ENCODE assay signal across 1 cellular context in the genomic region with DNA sequence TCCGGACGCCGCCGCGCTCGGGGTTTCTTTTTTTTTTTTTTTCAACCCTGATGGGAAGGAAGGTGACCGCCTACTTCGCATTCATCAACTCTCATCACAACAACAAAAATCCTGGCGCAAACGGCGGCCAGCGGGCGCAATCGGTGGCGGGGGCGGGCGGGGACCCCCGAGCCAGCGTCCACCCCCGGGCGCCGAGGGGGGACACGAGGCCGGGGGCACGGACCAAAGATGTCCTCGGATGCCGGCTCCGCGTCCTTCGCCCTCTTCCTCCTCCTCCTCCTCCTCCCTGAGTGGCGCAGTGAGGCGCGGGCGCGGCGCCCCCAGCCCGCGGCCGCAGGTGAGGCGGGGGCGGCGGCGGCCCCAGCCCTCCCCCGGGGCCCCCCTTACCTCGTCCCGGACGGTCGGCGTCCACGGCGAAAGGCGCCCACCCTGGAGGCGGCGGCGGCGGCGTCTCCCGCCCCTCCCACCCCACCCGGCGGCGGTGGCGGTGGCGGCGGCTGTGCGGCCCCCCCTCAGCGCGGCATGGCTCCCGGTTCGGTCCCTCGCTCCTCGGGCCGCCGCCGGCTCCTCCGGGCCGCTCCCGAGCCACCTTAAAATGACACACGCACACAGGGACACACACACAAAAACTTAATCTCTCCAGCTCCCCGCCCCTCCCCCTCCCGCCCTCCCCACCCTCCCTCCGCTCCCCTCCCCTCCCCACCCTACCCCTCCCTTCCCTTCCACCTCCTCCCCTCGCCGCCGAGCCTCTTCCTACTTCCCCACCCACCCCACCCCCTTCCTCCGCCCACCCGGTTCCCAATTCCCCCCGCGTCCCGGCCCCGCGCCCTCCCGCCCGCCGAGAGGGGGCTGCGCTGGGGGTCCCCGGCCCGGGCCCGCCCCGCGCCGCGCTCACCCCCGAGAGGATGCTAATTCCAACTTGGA.
TF ChIP-seq lines count a peak whose summit lies in the region.

Gene CTBP2 (minus strand): TSS at position 632 of the 924 bp plus-strand sequence.

TF ChIP-seq in HepG2, 621 proteins besides CTCF, POLR2A, EP300 and RAD21:
- TF ChIP-seq, protein P1, sequence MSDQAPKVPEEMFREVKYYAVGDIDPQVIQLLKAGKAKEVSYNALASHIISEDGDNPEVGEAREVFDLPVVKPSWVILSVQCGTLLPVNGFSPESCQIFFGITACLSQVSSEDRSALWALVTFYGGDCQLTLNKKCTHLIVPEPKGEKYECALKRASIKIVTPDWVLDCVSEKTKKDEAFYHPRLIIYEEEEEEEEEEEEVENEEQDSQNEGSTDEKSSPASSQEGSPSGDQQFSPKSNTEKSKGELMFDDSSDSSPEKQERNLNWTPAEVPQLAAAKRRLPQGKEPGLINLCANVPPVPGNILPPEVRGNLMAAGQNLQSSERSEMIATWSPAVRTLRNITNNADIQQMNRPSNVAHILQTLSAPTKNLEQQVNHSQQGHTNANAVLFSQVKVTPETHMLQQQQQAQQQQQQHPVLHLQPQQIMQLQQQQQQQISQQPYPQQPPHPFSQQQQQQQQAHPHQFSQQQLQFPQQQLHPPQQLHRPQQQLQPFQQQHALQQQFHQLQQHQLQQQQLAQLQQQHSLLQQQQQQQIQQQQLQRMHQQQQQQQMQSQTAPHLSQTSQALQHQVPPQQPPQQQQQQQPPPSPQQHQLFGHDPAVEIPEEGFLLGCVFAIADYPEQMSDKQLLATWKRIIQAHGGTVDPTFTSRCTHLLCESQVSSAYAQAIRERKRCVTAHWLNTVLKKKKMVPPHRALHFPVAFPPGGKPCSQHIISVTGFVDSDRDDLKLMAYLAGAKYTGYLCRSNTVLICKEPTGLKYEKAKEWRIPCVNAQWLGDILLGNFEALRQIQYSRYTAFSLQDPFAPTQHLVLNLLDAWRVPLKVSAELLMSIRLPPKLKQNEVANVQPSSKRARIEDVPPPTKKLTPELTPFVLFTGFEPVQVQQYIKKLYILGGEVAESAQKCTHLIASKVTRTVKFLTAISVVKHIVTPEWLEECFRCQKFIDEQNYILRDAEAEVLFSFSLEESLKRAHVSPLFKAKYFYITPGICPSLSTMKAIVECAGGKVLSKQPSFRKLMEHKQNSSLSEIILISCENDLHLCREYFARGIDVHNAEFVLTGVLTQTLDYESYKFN (CRISPR knock-in tag; conservative IDR thresholded peaks at IDR 0.05) = no peak
- TF ChIP-seq ATF7-NPFF (CRISPR knock-in tag; IDR thresholded peaks at IDR 0.05; ENCODE audit: low read depth) (no peak), YEATS2 (CRISPR knock-in tag; IDR thresholded peaks at IDR 0.05; ENCODE audit: borderline replicate concordance) (no peak), ZNF646 (CRISPR knock-in tag; IDR thresholded peaks at IDR 0.05) (no peak), ZFYVE20 (CRISPR knock-in tag; IDR thresholded peaks at IDR 0.05; ENCODE audit: borderline replicate concordance, low read depth) (no peak), RBM39 (IDR thresholded peaks at IDR 0.05; ENCODE audit: low read depth, low read length, poor library complexity, severe bottlenecking) (no peak), ARNT (IDR thresholded peaks at IDR 0.05) (no peak), NFE2L1 (CRISPR knock-in tag; IDR thresholded peaks at IDR 0.05; ENCODE audit: borderline replicate concordance) (no peak), ZNF749 (CRISPR knock-in tag; IDR thresholded peaks at IDR 0.05; ENCODE audit: borderline replicate concordance) (no peak), TCF7L2 (IDR thresholded peaks at IDR 0.05; ENCODE audit: low read depth, low read length) (no peak), NFKBIZ (CRISPR knock-in tag; IDR thresholded peaks at IDR 0.05) (no peak), ZMYM3 (CRISPR knock-in tag; IDR thresholded peaks at IDR 0.05) (no peak), ZSCAN21 (CRISPR knock-in tag; IDR thresholded peaks at IDR 0.05; ENCODE audit: borderline replicate concordance) (no peak), FOSL2 (CRISPR knock-in tag; IDR thresholded peaks at IDR 0.05) (no peak), ARID2 (CRISPR knock-in tag; IDR thresholded peaks at IDR 0.05; ENCODE audit: borderline replicate concordance) (no peak), U2AF2 (IDR thresholded peaks at IDR 0.05; ENCODE audit: low read depth, low read length) (no peak), ZNF296 (CRISPR knock-in tag; conservative IDR thresholded peaks at IDR 0.05) (no peak), IKZF4 (CRISPR knock-in tag; IDR thresholded peaks at IDR 0.05; ENCODE audit: borderline replicate concordance, low read depth, not compliant biosample characterization) (no peak), NR2F1 (CRISPR knock-in tag; IDR thresholded peaks at IDR 0.05) (no peak), U2AF1 (optimal IDR thresholded peaks at IDR 0.05; ENCODE audit: low read depth, low read length) (no peak)
